Comparison of ENCODE assay signal across 16 cellular contexts in genomic region chr7:47496064-47496665, GRCh38.
DNase-seq lines count a peak whose midpoint lies in the region.
"Had no signal": no experiment of that assay in that cellular context is flagged by ENCODE, and none has a peak within 500 bp of the region (broad histone marks: within the 10 kb centered on the region; RNA-seq: fewer than 3 reads in every experiment).

No MANE protein-coding gene starts in this region.

- H2BK120ac ChIP-seq in trophoblast cell (ENCODE audit: insufficient read depth, low read length, poor library complexity), result no peak overlapping the region

- H3K36me3 ChIP-seq in duodenal mucosa (ENCODE audit: control insufficient read depth in 1 of 2, insufficient read depth in 2 of 2, low read length in 2 of 2) (peaks cover 0 to 4% of the 10 kb centered on the region in 2 donors), trophoblast cell (ENCODE audit: control insufficient read depth in 1 of 2, insufficient read depth in 2 of 2, low read length in 2 of 2) (peaks cover 30 to 32% of the 10 kb centered on the region in 2 experiments)
- H3K36me3 ChIP-seq: suprapubic skin had no signal

- H2BK12ac ChIP-seq in trophoblast cell (ENCODE audit: low read length), result peak overlapping the region; percentile 42

- no peak overlapping the region for H3K4me3 Mint-ChIP-seq in T-helper 2 cell treated with Interferon-gamma antibody and Interleukin-4, amounts not matched to agents 5 μg/mL and 100 μg/mL, for 36 hours
- H3K4me3 Mint-ChIP-seq: activated CD4-positive, alpha-beta T cell treated with anti-CD3 and anti-CD28 coated beads, Interleukin-2, amount 10 ng/mL, durations not matched to agents 7 days and 5 days had no signal

- peaks cover 30% of the 10 kb centered on the region for H3K79me2 ChIP-seq in trophoblast cell (ENCODE audit: control insufficient read depth, insufficient read depth, low read length, poor library complexity)

- H3K27me3 ChIP-seq in duodenal mucosa (ENCODE audit: control insufficient read depth in 1 of 2, insufficient read depth in 2 of 2, low read length in 2 of 2) (no peaks in the 10 kb centered on the region), trophoblast cell (ENCODE audit: insufficient read depth, low read length) (no peaks in the 10 kb centered on the region)
- H3K27me3 ChIP-seq: suprapubic skin had no signal

- DNase-seq in NCI-H1092 treated with DMSO at 0.1 percent for 48 hours (lab: John Stamatoyannopoulos, UW), result peak; percentile 44
- no peak for DNase-seq in NCI-H1092 (lab: John Stamatoyannopoulos, UW)
- DNase-seq in NCI-H524 treated with DMSO at 0.1 percent for 48 hours (lab: John Stamatoyannopoulos, UW), result peak; percentile 41
- DNase-seq in trophoblast cell, result no peak
- no peak for DNase-seq in activated naive CD4-positive, alpha-beta T cell treated with Interleukin-2 at 50 U/mL for 16 hours
- DNase-seq in T-helper 2 cell treated with Interferon-gamma antibody and Interleukin-4, amounts not matched to agents 5 μg/mL and 100 μg/mL, for 36 hours (ENCODE audit: low spot score), result no peak
- no peak for DNase-seq in EL
- DNase-seq: activated CD4-positive, alpha-beta T cell treated with anti-CD3 and anti-CD28 coated beads, Interleukin-2, amount 10 ng/mL, durations not matched to agents 7 days and 5 days; effector CD8-positive, alpha-beta T cell; H7; Kasumi-1; NCI-H2107; OCI-M1; small intestine had no signal

- H3K14ac ChIP-seq in trophoblast cell (ENCODE audit: low read length), result peak overlapping the region; percentile 12

- H4K91ac ChIP-seq in trophoblast cell (ENCODE audit: low read depth, low read length), result peak overlapping the region; percentile 42

- no CpG with 5 or more reads among the region's 11 CpGs for WGBS in trophoblast cell (ENCODE audit: extremely low coverage, insufficient coverage, insufficient read length)

- H3K4me3 ChIP-seq in duodenal mucosa (ENCODE audit: low read depth in 1 of 2, low read length in 2 of 2), result no peak overlapping the region
- H3K4me3 ChIP-seq in trophoblast cell (ENCODE audit: low read depth, low read length), result no peak overlapping the region
- H3K4me3 ChIP-seq: suprapubic skin had no signal

- H3K36me3 Mint-ChIP-seq in T-helper 2 cell treated with Interferon-gamma antibody and Interleukin-4, amounts not matched to agents 5 μg/mL and 100 μg/mL, for 36 hours (ENCODE audit: low read depth), result no peaks in the 10 kb centered on the region

- H3K9me3 Mint-ChIP-seq in T-helper 2 cell treated with Interferon-gamma antibody and Interleukin-4, amounts not matched to agents 5 μg/mL and 100 μg/mL, for 36 hours, result no peaks in the 10 kb centered on the region
- H3K9me3 Mint-ChIP-seq: activated CD4-positive, alpha-beta T cell treated with anti-CD3 and anti-CD28 coated beads, Interleukin-2, amount 10 ng/mL, durations not matched to agents 7 days and 5 days had no signal

- H3K4ac ChIP-seq in trophoblast cell (ENCODE audit: low read depth, low read length), result peak overlapping the region; percentile 80

- no peaks in the 10 kb centered on the region for H3K9me3 ChIP-seq in duodenal mucosa (ENCODE audit: control insufficient read depth in 1 of 2, low read length in 2 of 2)
- no peaks in the 10 kb centered on the region for H3K9me3 ChIP-seq in trophoblast cell (ENCODE audit: insufficient read depth, low read depth, low read length)
- H3K9me3 ChIP-seq: suprapubic skin had no signal

- no peaks in the 10 kb centered on the region for H3K4me1 Mint-ChIP-seq in T-helper 2 cell treated with Interferon-gamma antibody and Interleukin-4, amounts not matched to agents 5 μg/mL and 100 μg/mL, for 36 hours (ENCODE audit: low read depth)
- H3K4me1 Mint-ChIP-seq: activated CD4-positive, alpha-beta T cell treated with anti-CD3 and anti-CD28 coated beads, Interleukin-2, amount 10 ng/mL, durations not matched to agents 7 days and 5 days had no signal

- H3K79me1 ChIP-seq in trophoblast cell (ENCODE audit: low read length), result peaks cover 31% of the 10 kb centered on the region

- H3K27me3 Mint-ChIP-seq in T-helper 2 cell treated with Interferon-gamma antibody and Interleukin-4, amounts not matched to agents 5 μg/mL and 100 μg/mL, for 36 hours (ENCODE audit: low read depth), result peaks cover 5% of the 10 kb centered on the region

- H3K23ac ChIP-seq in trophoblast cell (ENCODE audit: low read length), result peak overlapping the region; percentile 10

- H3K9ac ChIP-seq in duodenal mucosa (ENCODE audit: low read depth in 1 of 2, low read length in 2 of 2) (no peak overlapping the region), trophoblast cell (ENCODE audit: low read length) (peak overlapping the region; percentile 41)

- no peak overlapping the region for H3K27ac Mint-ChIP-seq in T-helper 2 cell treated with Interferon-gamma antibody and Interleukin-4, amounts not matched to agents 5 μg/mL and 100 μg/mL, for 36 hours
- H3K27ac Mint-ChIP-seq: activated CD4-positive, alpha-beta T cell treated with anti-CD3 and anti-CD28 coated beads, Interleukin-2, amount 10 ng/mL, durations not matched to agents 7 days and 5 days had no signal

- H4K8ac ChIP-seq in trophoblast cell (ENCODE audit: low read depth, low read length), result no peak overlapping the region

- no peak overlapping the region for H3K4me2 ChIP-seq in trophoblast cell (ENCODE audit: low read length)

- H2BK5ac ChIP-seq in trophoblast cell (ENCODE audit: low read depth, low read length, poor library complexity), result peak overlapping the region; percentile 13

- H2AK5ac ChIP-seq in trophoblast cell (ENCODE audit: low read length), result peak overlapping the region; percentile 20

- H4K12ac ChIP-seq in trophoblast cell (ENCODE audit: low read depth, low read length), result no peak overlapping the region

- H2AFZ ChIP-seq in trophoblast cell (ENCODE audit: insufficient read depth, low read length, poor library complexity), result no peak overlapping the region

- H3K4me1 ChIP-seq in duodenal mucosa (ENCODE audit: control insufficient read depth in 1 of 2, insufficient read depth in 2 of 2, low read length in 2 of 2) (peaks cover 68 to 72% of the 10 kb centered on the region in 2 donors), trophoblast cell (ENCODE audit: control insufficient read depth in 1 of 2, insufficient read depth in 2 of 2, low read length in 2 of 2) (peaks cover 37 to 53% of the 10 kb centered on the region in 2 experiments)

- peak overlapping the region; percentile 8 for H3K27ac ChIP-seq in duodenal mucosa (ENCODE audit: low read depth, low read length)
- peak overlapping the region; percentile 7 for H3K27ac ChIP-seq in trophoblast cell (ENCODE audit: low read depth, low read length)
- H3K27ac ChIP-seq: suprapubic skin had no signal

- peak overlapping the region; percentile 64 for H3K18ac ChIP-seq in trophoblast cell (ENCODE audit: low read length)

Comparison
In these comparisons a context has a peak if more than half of its experiments do, and no peak if none do; other contexts are left out.
1. DNase-seq: peak in NCI-H1092 treated with DMSO at 0.1 percent for 48 hours (single experiment) and NCI-H524 treated with DMSO at 0.1 percent for 48 hours (single experiment); none in NCI-H1092 (single experiment), trophoblast cell (0 of 2), activated naive CD4-positive, alpha-beta T cell treated with Interleukin-2 at 50 U/mL for 16 hours (single experiment), T-helper 2 cell treated with Interferon-gamma antibody and Interleukin-4, amounts not matched to agents 5 μg/mL and 100 μg/mL, for 36 hours (single experiment) and EL (single experiment).